1 cellular context compared by ENCODE assay signal in the genomic region with DNA sequence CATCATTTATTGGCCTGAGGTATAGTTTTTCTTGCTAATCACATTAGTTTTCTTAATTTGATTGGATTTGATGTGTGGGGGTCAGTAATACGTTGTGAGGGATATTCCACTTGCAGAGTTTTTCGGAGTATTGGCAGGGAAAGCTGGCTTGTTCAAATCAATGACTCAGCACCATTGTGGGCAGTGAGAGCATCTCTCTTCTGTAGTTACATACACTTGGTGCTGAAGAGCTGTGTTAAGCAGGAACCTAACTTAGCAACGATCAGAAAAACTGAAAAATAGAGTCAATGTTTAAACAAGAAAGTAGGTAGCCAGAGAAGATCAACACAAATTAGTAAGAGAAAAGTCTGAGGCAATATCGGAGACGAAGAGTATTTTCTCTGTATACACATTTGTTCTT.
TF ChIP-seq lines count a peak whose summit lies in the region.

No MANE protein-coding gene starts in this region.

TF ChIP-seq in GM12878, 131 proteins besides CTCF, POLR2A, EP300 and RAD21:
- TF ChIP-seq ZBTB11 (CRISPR knock-in tag; IDR thresholded peaks at IDR 0.05) (no peak), YBX1 (IDR thresholded peaks at IDR 0.05) (no peak), ZBTB33 (IDR thresholded peaks at IDR 0.05) (no peak)
TF ChIP-seq in GM12878: peak in this region for 0.
